Comparison of ENCODE assay signal across 19 cellular contexts in genomic region chr10:13661261-13661660, GRCh38.
DNase-seq lines count a peak whose midpoint lies in the region; ATAC-seq and TF ChIP-seq lines count a peak whose summit lies in the region.
"Had no signal": no experiment of that assay in that cellular context is flagged by ENCODE, and none has a peak within 500 bp of the region (broad histone marks: within the 10 kb centered on the region; RNA-seq: fewer than 3 reads in every experiment).

No MANE protein-coding gene starts in this region.

- peak overlapping the region; percentile 80 for H3K27ac Mint-ChIP-seq in HFFc6
- peak overlapping the region; percentile 29 to 92 (median 69) for H3K27ac Mint-ChIP-seq in brain
- H3K27ac Mint-ChIP-seq: activated B cell treated with CpG ODN at 0.5 μM for 24 hours; activated naive CD8-positive, alpha-beta T cell treated with anti-CD3 and anti-CD28 coated beads, Interleukin-2, amount 10 ng/mL, durations not matched to agents 7 days and 5 days; activated T-helper 2 cell treated with anti-CD3 and anti-CD28 coated beads, Interferon-gamma antibody, Interleukin-2, Interleukin-4, amounts not matched to agents 10 μg/mL and 5 μg/mL and 100 μg/mL, durations not matched to agents 14 hours and 24 hours and 36 hours; stimulated activated naive CD8-positive, alpha-beta T cell treated with anti-CD3 and anti-CD28 coated beads, Interleukin-15, Interleukin-2, amounts not matched to agents 100 ng/mL and 50 ng/mL, for 24 hours had no signal

- intact Hi-C loops in sciatic nerve (cut with DNase I) = loop anchor here (2.0 kb wide), 1 partner anchor 116 kb away; no protein-coding TSS in a partner anchor

- no peaks in the 10 kb centered on the region for H3K9me3 Mint-ChIP-seq in HFFc6
- H3K9me3 Mint-ChIP-seq in brain = no peaks in the 10 kb centered on the region
- H3K9me3 Mint-ChIP-seq: activated B cell treated with CpG ODN at 0.5 μM for 24 hours; activated naive CD8-positive, alpha-beta T cell treated with anti-CD3 and anti-CD28 coated beads, Interleukin-2, amount 10 ng/mL, durations not matched to agents 7 days and 5 days; activated T-helper 2 cell treated with anti-CD3 and anti-CD28 coated beads, Interferon-gamma antibody, Interleukin-2, Interleukin-4, amounts not matched to agents 10 μg/mL and 5 μg/mL and 100 μg/mL, durations not matched to agents 14 hours and 24 hours and 36 hours; naive B cell; stimulated activated naive CD8-positive, alpha-beta T cell treated with anti-CD3 and anti-CD28 coated beads, Interleukin-15, Interleukin-2, amounts not matched to agents 100 ng/mL and 50 ng/mL, for 24 hours had no signal

- peak; percentile 33 for ATAC-seq in sciatic nerve

- H3K4me3 Mint-ChIP-seq in HFFc6 = peak overlapping the region; percentile 18; the same call in 1 of the 2 replicates
- H3K4me3 Mint-ChIP-seq in brain = no peak overlapping the region
- H3K4me3 Mint-ChIP-seq: activated B cell treated with CpG ODN at 0.5 μM for 24 hours; activated naive CD8-positive, alpha-beta T cell treated with anti-CD3 and anti-CD28 coated beads, Interleukin-2, amount 10 ng/mL, durations not matched to agents 7 days and 5 days; naive B cell; stimulated activated naive CD8-positive, alpha-beta T cell treated with anti-CD3 and anti-CD28 coated beads, Interleukin-15, Interleukin-2, amounts not matched to agents 100 ng/mL and 50 ng/mL, for 24 hours had no signal

- DNase-seq in HFFc6 (no peak), left kidney (ENCODE audit: low read depth, low spot score) (peak; percentile 17), sciatic nerve (ENCODE audit: low spot score) (no peak), NOMO-1 (lab: John Stamatoyannopoulos, UW; ENCODE audit: unreplicated experiment in 2 of 2) (no peak), dermis blood vessel endothelial cell (no peak), erythroblast (lab: John Stamatoyannopoulos, UW) (no peak)
- DNase-seq in activated effector memory CD4-positive, alpha-beta T cell treated with Interleukin-2 at 50 U/mL for 16 hours = no peak
- DNase-seq: activated B cell treated with CpG ODN at 0.5 μM for 24 hours; activated naive CD8-positive, alpha-beta T cell treated with anti-CD3 and anti-CD28 coated beads, Interleukin-2, amount 10 ng/mL, durations not matched to agents 7 days and 5 days; effector memory CD4-positive, alpha-beta T cell; mesenchymal stem cell; naive B cell; NCI-H1092 treated with DMSO at 0.1 percent for 48 hours; NCI-H187 treated with DMSO at 0.1 percent for 48 hours; NCI-H526 treated with DMSO at 0.1 percent for 48 hours; T1000 had no signal

- peaks cover 38% of the 10 kb centered on the region for H3K36me3 Mint-ChIP-seq in HFFc6 (ENCODE audit: low read depth)
- peaks cover 77% of the 10 kb centered on the region for H3K36me3 Mint-ChIP-seq in brain
- H3K36me3 Mint-ChIP-seq: activated naive CD8-positive, alpha-beta T cell treated with anti-CD3 and anti-CD28 coated beads, Interleukin-2, amount 10 ng/mL, durations not matched to agents 7 days and 5 days had no signal

- H3K27me3 Mint-ChIP-seq in HFFc6 (ENCODE audit: insufficient read depth) (no peaks in the 10 kb centered on the region; the same call in 1 of the 2 replicates), brain (no peaks in the 10 kb centered on the region)
- H3K27me3 Mint-ChIP-seq: activated B cell treated with CpG ODN at 0.5 μM for 24 hours; stimulated activated naive CD8-positive, alpha-beta T cell treated with anti-CD3 and anti-CD28 coated beads, Interleukin-15, Interleukin-2, amounts not matched to agents 100 ng/mL and 50 ng/mL, for 24 hours had no signal

- peaks cover 41% of the 10 kb centered on the region for H3K4me1 Mint-ChIP-seq in HFFc6 (ENCODE audit: low read depth)
- peaks cover 33% of the 10 kb centered on the region for H3K4me1 Mint-ChIP-seq in brain

- TF ChIP-seq CTCF in HFFc6 (IDR thresholded peaks at IDR 0.05) (no peak), brain (conservative IDR thresholded peaks at IDR 0.05) (no peak)

- TF ChIP-seq POLR2A in erythroblast (IDR thresholded peaks at IDR 0.05; ENCODE audit: low read length) = no peak
